In genomic region chr1:183567584-183567983, GRCh38 we compare ENCODE assay signal across 1 cellular context.
TF ChIP-seq lines count a peak whose summit lies in the region.

No MANE protein-coding gene starts in this region.

TF ChIP-seq in GM12878, 131 proteins besides CTCF, POLR2A, EP300 and RAD21 (continued from another document):
- TF ChIP-seq ZNF592 (IDR thresholded peaks at IDR 0.05), result no peak
- TF ChIP-seq MXI1 (IDR thresholded peaks at IDR 0.05; ENCODE audit: low read depth, low read length), result 0 out of 2 replicates have a peak, but pooled peaks have one; percentile 21
- TF ChIP-seq SMAD1 (IDR thresholded peaks at IDR 0.05; ENCODE audit: low read depth, partially characterized antibody), result peak; percentile 78
- TF ChIP-seq SPI1 (IDR thresholded peaks at IDR 0.05; ENCODE audit: borderline replicate concordance, insufficient read depth, low read depth, low read length), result peak; percentile 52; the same call in 1 of the 2 replicates
- TF ChIP-seq HDGF (IDR thresholded peaks at IDR 0.05), result no peak
- TF ChIP-seq ATF7 (IDR thresholded peaks at IDR 0.05; ENCODE audit: low read depth), result 0 out of 2 replicates have a peak, but pooled peaks have one; percentile 42
- no peak for TF ChIP-seq ZNF622 (IDR thresholded peaks at IDR 0.05)
- TF ChIP-seq YBX1 (IDR thresholded peaks at IDR 0.05), result no peak
- 0 out of 2 replicates have a peak, but pooled peaks have one; percentile 20 for TF ChIP-seq DPF2 (IDR thresholded peaks at IDR 0.05)
- TF ChIP-seq NBN (IDR thresholded peaks at IDR 0.05), result peak; percentile 27; the same call in 1 of the 2 replicates
- TF ChIP-seq GABPA (IDR thresholded peaks at IDR 0.05; ENCODE audit: low read depth), result no peak
- peak; percentile 10; the same call in 1 of the 2 replicates for TF ChIP-seq USF2 (IDR thresholded peaks at IDR 0.05; ENCODE audit: borderline replicate concordance, low read depth, low read length)
- peak in 1 of 2 experiments; percentile 40; a peak in 2 of 4 replicates for TF ChIP-seq IKZF2 (IDR thresholded peaks at IDR 0.05)
- no peak for TF ChIP-seq TARDBP (IDR thresholded peaks at IDR 0.05; ENCODE audit: borderline replicate concordance)
- peak; percentile 91 for TF ChIP-seq RAD51 (IDR thresholded peaks at IDR 0.05)
- TF ChIP-seq SMARCA5 (IDR thresholded peaks at IDR 0.05), result no peak
